ENCODE assay signal across 9 cellular contexts in the genomic region with DNA sequence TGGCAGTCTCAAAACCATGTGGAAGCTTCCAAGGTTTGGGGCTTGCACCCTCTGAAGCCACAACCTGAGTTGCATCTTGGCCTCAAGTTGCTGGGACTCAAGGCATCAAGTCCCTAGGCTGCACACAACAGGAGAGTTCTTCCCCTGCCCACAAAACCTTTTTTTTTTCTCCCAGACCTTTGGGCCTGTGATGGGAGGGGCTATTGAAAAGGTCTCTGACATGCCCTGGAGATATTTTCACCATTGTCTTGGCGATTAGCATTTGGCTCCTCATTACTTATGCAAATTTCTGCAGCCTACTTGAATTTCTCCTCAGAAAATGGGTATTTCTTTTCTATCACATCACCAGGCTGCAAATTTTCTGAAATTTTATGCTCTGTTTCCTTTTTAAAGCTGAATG.
"Had no signal": no experiment of that assay in that cellular context is flagged by ENCODE, and none has a peak within 500 bp of the region (broad histone marks: within the 10 kb centered on the region; RNA-seq: fewer than 3 reads in every experiment).

No MANE protein-coding gene starts in this region.

- H3K4me3 ChIP-seq: GM23248, GM23338, HAP-1 had no signal

- H3K27ac ChIP-seq: GM23248 had no signal

- H3K9ac ChIP-seq: GM23248 had no signal

- H3K4me2 ChIP-seq: GM23338 had no signal

- H3K36me3 ChIP-seq: HAP-1 had no signal

- DNase-seq: GM23248, GOT3, H7, H9, HCEC 1CT, HFFc6 had no signal

- ATAC-seq: GM23338, HCT116 had no signal

- H3K9me3 ChIP-seq: HAP-1 had no signal

- H3K4me1 ChIP-seq: HAP-1 had no signal
